Comparison of ENCODE assay signal across 14 cellular contexts in genomic region chr17:28892024-28892423, GRCh38. TPM values are rescaled to one million over a fixed set of nuclear protein-coding genes. Genes with fewer than 3 reads are reported as not detected.
DNase-seq lines count a peak whose midpoint lies in the region; ATAC-seq lines count a peak whose summit lies in the region.
"Had no signal": no experiment of that assay in that cellular context is flagged by ENCODE, and none has a peak within 500 bp of the region (broad histone marks: within the 10 kb centered on the region; RNA-seq: fewer than 3 reads in every experiment).

No MANE protein-coding gene starts in this region.

- H3K9me2 ChIP-seq in Karpas-422 (replicated peaks; ENCODE audit: insufficient read depth, low read length), result no peaks in the 10 kb centered on the region

- no peaks in the 10 kb centered on the region for H3K9me3 Mint-ChIP-seq in activated T-cell treated with anti-CD3 and anti-CD28 coated beads, Interleukin-2, amount 50 U/mL, for 72 hours
- H3K9me3 Mint-ChIP-seq in central memory CD8-positive, alpha-beta T cell, result no peaks in the 10 kb centered on the region
- no peaks in the 10 kb centered on the region for H3K9me3 Mint-ChIP-seq in stimulated activated naive CD8-positive, alpha-beta T cell treated with anti-CD3 and anti-CD28 coated beads, Interleukin-15, amount 100 ng/mL, for 72 hours
- H3K9me3 Mint-ChIP-seq: endodermal cell had no signal

- H3K9me3 ChIP-seq in Karpas-422 (ENCODE audit: low read length), result no peaks in the 10 kb centered on the region
- H3K9me3 ChIP-seq: gastrocnemius medialis, tibial nerve had no signal

- no peak overlapping the region for H2AFZ ChIP-seq in Karpas-422 (ENCODE audit: low read length)

- H3K27me3 Mint-ChIP-seq in activated T-cell treated with anti-CD3 and anti-CD28 coated beads, Interleukin-2, amount 50 U/mL, for 72 hours (ENCODE audit: low read depth), result no peaks in the 10 kb centered on the region
- H3K27me3 Mint-ChIP-seq in central memory CD8-positive, alpha-beta T cell, result no peaks in the 10 kb centered on the region
- no peaks in the 10 kb centered on the region for H3K27me3 Mint-ChIP-seq in stimulated activated naive CD8-positive, alpha-beta T cell treated with anti-CD3 and anti-CD28 coated beads, Interleukin-15, amount 100 ng/mL, for 72 hours

- no peak overlapping the region for H3K4me2 ChIP-seq in Karpas-422 (ENCODE audit: low read depth, low read length, poor library complexity, severe bottlenecking)

- no peak overlapping the region for H3K9ac ChIP-seq in Karpas-422 (ENCODE audit: low read length)

- H3K4me3 Mint-ChIP-seq in activated T-cell treated with anti-CD3 and anti-CD28 coated beads, Interleukin-2, amount 50 U/mL, for 72 hours, result peak overlapping the region; percentile 76 to 98
- peak overlapping the region; percentile 27 for H3K4me3 Mint-ChIP-seq in central memory CD8-positive, alpha-beta T cell
- peak overlapping the region; percentile 36 to 60 for H3K4me3 Mint-ChIP-seq in stimulated activated naive CD8-positive, alpha-beta T cell treated with anti-CD3 and anti-CD28 coated beads, Interleukin-15, amount 100 ng/mL, for 72 hours
- H3K4me3 Mint-ChIP-seq: endodermal cell had no signal

- no peak for DNase-seq in activated T-cell treated with anti-CD3 and anti-CD28 coated beads, Interleukin-2, amount 50 U/mL, for 72 hours
- DNase-seq in activated T-cell treated with anti-CD3 and anti-CD28 coated beads for 4 hours (no peak), Karpas-422 (no peak)
- no peak for DNase-seq in central memory CD8-positive, alpha-beta T cell (ENCODE audit: low spot score in 2 of 2)
- DNase-seq in stimulated activated naive CD8-positive, alpha-beta T cell treated with anti-CD3 and anti-CD28 coated beads, Interleukin-15, amount 100 ng/mL, for 72 hours, result no peak
- DNase-seq: DMS79 treated with DMSO at 0.1 percent for 48 hours, endodermal cell, gastrocnemius medialis, NCI-H187, NCI-H526 treated with DMSO at 0.1 percent for 48 hours had no signal

- H3K36me3 ChIP-seq in Karpas-422 (ENCODE audit: insufficient read depth, low read length), result 0 out of 2 replicates have a peak, but pooled peaks cover 4% of the 10 kb centered on the region
- H3K36me3 ChIP-seq: gastrocnemius medialis had no signal

- H3K4me1 Mint-ChIP-seq in activated T-cell treated with anti-CD3 and anti-CD28 coated beads, Interleukin-2, amount 50 U/mL, for 72 hours (ENCODE audit: low read depth), result peaks cover 59% of the 10 kb centered on the region
- peaks cover 52% of the 10 kb centered on the region for H3K4me1 Mint-ChIP-seq in central memory CD8-positive, alpha-beta T cell
- H3K4me1 Mint-ChIP-seq in stimulated activated naive CD8-positive, alpha-beta T cell treated with anti-CD3 and anti-CD28 coated beads, Interleukin-15, amount 100 ng/mL, for 72 hours, result peaks cover 82% of the 10 kb centered on the region

- H4K20me1 ChIP-seq in Karpas-422 (ENCODE audit: insufficient read depth, low read depth, low read length), result no peaks in the 10 kb centered on the region; the same call in 1 of the 2 replicates

- H3K79me2 ChIP-seq in Karpas-422 (ENCODE audit: low read length), result peaks cover 45% of the 10 kb centered on the region

- no peaks in the 10 kb centered on the region for H3K27me3 ChIP-seq in Karpas-422 (ENCODE audit: low read length)
- H3K27me3 ChIP-seq: gastrocnemius medialis, tibial nerve had no signal

- no peak for ATAC-seq in activated T-cell treated with anti-CD3 and anti-CD28 coated beads, Interleukin-2, amount 50 U/mL, for 72 hours (replicated peaks in 1 of 2)
- ATAC-seq in central memory CD8-positive, alpha-beta T cell (replicated peaks; ENCODE audit: extremely low read depth, poor library complexity, severe bottlenecking), result no peak
- ATAC-seq in stimulated activated naive CD8-positive, alpha-beta T cell treated with anti-CD3 and anti-CD28 coated beads, Interleukin-15, amount 100 ng/mL, for 72 hours, result no peak
- no peak for ATAC-seq in HG02970 (IDR thresholded peaks at IDR 0.05; ENCODE audit: low FRiP score, unreplicated experiment)
- ATAC-seq in GM21717 (IDR thresholded peaks at IDR 0.05; ENCODE audit: unreplicated experiment), result no peak
- ATAC-seq in GM21825 (IDR thresholded peaks at IDR 0.05; ENCODE audit: unreplicated experiment), result no peak
- ATAC-seq: gastrocnemius medialis had no signal

- H3K4me1 ChIP-seq in Karpas-422 (ENCODE audit: low read length), result peaks cover 84% of the 10 kb centered on the region

- H3K27ac ChIP-seq in Karpas-422 (ENCODE audit: low read length), result peak overlapping the region; percentile 18; the same call in 1 of the 2 replicates

- H3K27ac Mint-ChIP-seq in activated T-cell treated with anti-CD3 and anti-CD28 coated beads, Interleukin-2, amount 50 U/mL, for 72 hours, result peak overlapping the region; percentile 99
- H3K27ac Mint-ChIP-seq in central memory CD8-positive, alpha-beta T cell (ENCODE audit: low read depth), result peak overlapping the region; percentile 71
- peak overlapping the region; percentile 95 to 97 for H3K27ac Mint-ChIP-seq in stimulated activated naive CD8-positive, alpha-beta T cell treated with anti-CD3 and anti-CD28 coated beads, Interleukin-15, amount 100 ng/mL, for 72 hours
- H3K27ac Mint-ChIP-seq: endodermal cell had no signal

- no peak overlapping the region for H3K4me3 ChIP-seq in Karpas-422 (ENCODE audit: low read length)
- H3K4me3 ChIP-seq: gastrocnemius medialis, tibial nerve had no signal

- H3K36me3 Mint-ChIP-seq in activated T-cell treated with anti-CD3 and anti-CD28 coated beads, Interleukin-2, amount 50 U/mL, for 72 hours (ENCODE audit: insufficient read depth in 2 of 2), result peaks cover 3 to 15% of the 10 kb centered on the region in 2 donors
- H3K36me3 Mint-ChIP-seq in central memory CD8-positive, alpha-beta T cell (ENCODE audit: insufficient read depth), result peaks cover 31% of the 10 kb centered on the region

RNA-seq across cellular contexts. Expression of gene FLOT2, which starts 5.5 kb away (rescaled TPM):
- 100 to 1,000 TPM; 138 to 141 TPM for total RNA-seq in activated T-cell treated with anti-CD3 and anti-CD28 coated beads, Interleukin-2, amount 50 U/mL, for 72 hours
- 35.8 and 57.8 TPM in 2 replicates for total RNA-seq in Karpas-422 (2014; rRNA removed; shearing (Covaris generic); ENCODE audit: low replicate concordance)

RNA-seq across cellular contexts. Expression of gene DHRS13, which starts 10.9 kb away (rescaled TPM):
- total RNA-seq in activated T-cell treated with anti-CD3 and anti-CD28 coated beads, Interleukin-2, amount 50 U/mL, for 72 hours, result 10 to 100 TPM; 21.3 to 25.3 TPM
- 12.9 and 26.5 TPM in 2 replicates for total RNA-seq in Karpas-422 (2014; rRNA removed; shearing (Covaris generic); ENCODE audit: low replicate concordance)

RNA-seq across cellular contexts. Expression of gene ERAL1, which starts 37.2 kb away (rescaled TPM):
- 10 to 100 TPM; 48.6 to 68.1 TPM for total RNA-seq in activated T-cell treated with anti-CD3 and anti-CD28 coated beads, Interleukin-2, amount 50 U/mL, for 72 hours
- total RNA-seq in Karpas-422 (2014; rRNA removed; shearing (Covaris generic); ENCODE audit: low replicate concordance), result 19.5 and 46.2 TPM in 2 replicates

RNA-seq across cellular contexts. Expression of gene FAM222B, which starts 49.4 kb away (rescaled TPM):
- 10 to 100 TPM; 20.9 to 26.5 TPM for total RNA-seq in activated T-cell treated with anti-CD3 and anti-CD28 coated beads, Interleukin-2, amount 50 U/mL, for 72 hours
- 8.0 and 9.6 TPM in 2 replicates for total RNA-seq in Karpas-422 (2014; rRNA removed; shearing (Covaris generic); ENCODE audit: low replicate concordance)

RNA-seq across cellular contexts. Expression of gene PHF12, which starts 59.3 kb away (rescaled TPM):
- total RNA-seq in activated T-cell treated with anti-CD3 and anti-CD28 coated beads, Interleukin-2, amount 50 U/mL, for 72 hours, result 10 to 100 TPM; 67.7 to 81.6 TPM
- total RNA-seq in Karpas-422 (2014; rRNA removed; shearing (Covaris generic); ENCODE audit: low replicate concordance), result 38.3 and 44.6 TPM in 2 replicates

Comparison
In these comparisons a context has a peak if more than half of its experiments do, and no peak if none do; other contexts are left out.
1. H3K4me3 Mint-ChIP-seq: peak in every context shown above with its lines; median percentile 87 in activated T-cell treated with anti-CD3 and anti-CD28 coated beads, Interleukin-2, amount 50 U/mL, for 72 hours; 48 in stimulated activated naive CD8-positive, alpha-beta T cell treated with anti-CD3 and anti-CD28 coated beads, Interleukin-15, amount 100 ng/mL, for 72 hours; 27 in central memory CD8-positive, alpha-beta T cell.